ENCODE assay signal across 20 cellular contexts in genomic region chr17:63023049-63023448, GRCh38.
"Had no signal": no experiment of that assay in that cellular context is flagged by ENCODE, and none has a peak within 500 bp of the region (broad histone marks: within the 10 kb centered on the region; RNA-seq: fewer than 3 reads in every experiment).

No MANE protein-coding gene starts in this region.

- H3K9me3 ChIP-seq: heart left ventricle, spleen, testis, tibial nerve had no signal

- ATAC-seq: heart left ventricle; naive thymus-derived CD4-positive, alpha-beta T cell; sciatic nerve; stimulated activated memory B cell treated with anti-CD40 and anti-IgM and Interleukin-4, amounts not matched to agents 10 μg/mL and 1 μg/mL and 100 μg/mL, for 72 hours had no signal

- H3K4me3 ChIP-seq: coronary artery, heart left ventricle, spleen, testis, tibial nerve had no signal

- H3K27me3 ChIP-seq: heart left ventricle, spleen, testis, tibial nerve had no signal

- H3K27ac ChIP-seq: coronary artery, heart left ventricle, spleen, testis, tibial nerve had no signal

- H3K36me3 ChIP-seq: heart left ventricle, spleen, tibial nerve had no signal

- H3K4me1 ChIP-seq: heart left ventricle, spleen, testis, tibial nerve had no signal

- DNase-seq: effector CD4-positive, alpha-beta T cell; endodermal cell; erythroblast; foreskin melanocyte; heart left ventricle; hippocampal formation; kidney glomerular epithelial cell; mesendoderm; naive thymus-derived CD4-positive, alpha-beta T cell; nephron progenitor cell; posterior cingulate gyrus; spleen; stimulated activated CD4-positive, alpha-beta T cell treated with anti-CD3 and anti-CD28 coated beads, Interleukin-15, amount 100 ng/mL, for 24 hours; stimulated activated CD4-positive, alpha-beta T cell treated with anti-CD3 and anti-CD28 coated beads, Interleukin-1b, Interleukin-23, amount 100 ng/mL, for 48 hours; stimulated activated CD4-positive, alpha-beta T cell treated with anti-CD3 and anti-CD28 coated beads, Interleukin-4, amount 100 ng/mL, for 24 hours; testis had no signal
